Comparison of ENCODE assay signal across 34 cellular contexts in the genomic region with DNA sequence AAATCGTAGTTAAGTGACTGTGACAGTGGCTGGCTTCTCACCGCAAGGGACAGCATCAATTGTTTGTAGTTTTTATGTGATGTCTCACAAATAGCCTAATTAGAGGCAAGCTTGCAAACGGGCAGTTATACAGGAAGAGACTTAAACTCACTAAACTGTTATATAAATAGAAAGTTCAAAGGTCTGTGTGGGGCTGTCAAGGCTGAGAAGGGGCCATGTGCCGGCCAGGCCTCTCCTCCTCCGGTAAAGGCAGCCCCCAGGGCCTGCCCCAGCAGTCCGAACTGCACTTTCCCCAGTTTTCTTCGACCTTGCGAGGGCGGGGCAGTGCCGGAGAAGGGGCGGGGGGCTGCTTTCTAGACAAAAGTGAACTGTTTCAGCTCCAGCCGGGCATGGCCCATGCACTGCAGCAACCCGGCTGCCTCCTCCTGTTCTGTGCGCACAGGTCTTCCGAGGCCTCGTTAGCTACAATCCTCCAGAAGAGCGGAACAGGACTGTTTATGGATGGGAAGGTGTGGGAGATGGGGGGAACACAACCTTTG. TPM values are rescaled to one million over a fixed set of nuclear protein-coding genes. Genes with fewer than 3 reads are reported as not detected.
DNase-seq lines count a peak whose midpoint lies in the region; ATAC-seq and TF ChIP-seq lines count a peak whose summit lies in the region.
"Had no signal": no experiment of that assay in that cellular context is flagged by ENCODE, and none has a peak within 500 bp of the region (broad histone marks: within the 10 kb centered on the region; RNA-seq: fewer than 3 reads in every experiment).

No MANE protein-coding gene starts in this region.

- no peaks in the 10 kb centered on the region for H3K36me3 Mint-ChIP-seq in progenitor cell of endocrine pancreas (ENCODE audit: insufficient read depth)
- no peaks in the 10 kb centered on the region for H3K36me3 Mint-ChIP-seq in T-helper 17 cell (ENCODE audit: low read depth)
- H3K36me3 Mint-ChIP-seq: CD8-positive, alpha-beta T cell; natural killer cell had no signal

- H2AFZ ChIP-seq in OCI-LY7 (ENCODE audit: low read length) (no peak overlapping the region), osteoblast (ENCODE audit: low read length) (no peak overlapping the region)
- H2AFZ ChIP-seq: parathyroid adenoma had no signal

- intact Hi-C loops in OCI-LY7 (cut with micrococcal nuclease; ENCODE audit: unreplicated experiment) = loop anchor here (5.0 kb wide), 2 partner anchors 122 to 372 kb away; no protein-coding TSS in a partner anchor

- H3K27me3 ChIP-seq in osteoblast (ENCODE audit: insufficient read depth, low read length) = peaks cover 14% of the 10 kb centered on the region
- H3K27me3 ChIP-seq: body of pancreas, Peyer's patch, vagina had no signal

- H3K4me2 ChIP-seq in OCI-LY7 (ENCODE audit: low read length) (peak overlapping the region; percentile 92), osteoblast (ENCODE audit: insufficient read depth, low read length) (no peak overlapping the region)

- DNase-seq in ELF-1 (ENCODE audit: low read depth, low spot score) (peak; percentile 75), OCI-LY7 (ENCODE audit: low spot score) (no peak), islet precursor cell (peak; percentile 77), progenitor cell of endocrine pancreas (ENCODE audit: low spot score, unreplicated experiment) (no peak), T-helper 17 cell (no peak), osteoblast (ENCODE audit: insufficient read length, low spot score, missing footprints) (no peak)
- no peak for DNase-seq in activated CD8-positive, alpha-beta memory T cell treated with anti-CD3 and anti-CD28 coated beads, Interleukin-2, amount 50 U/mL, for 48 hours
- DNase-seq: activated CD4-positive, alpha-beta T cell treated with anti-CD3 and anti-CD28 coated beads for 36 hours; activated CD8-positive, alpha-beta T cell treated with anti-CD3 and anti-CD28 coated beads for 36 hours; activated naive CD4-positive, alpha-beta T cell treated with anti-CD3 and anti-CD28 coated beads for 36 hours; body of pancreas; CD8-positive, alpha-beta T cell; cerebellar nuclear complex; dermis blood vessel endothelial cell; EL; esophagus squamous epithelium; foreskin keratinocyte; lower lobe of right lung; natural killer cell; NCI-H1105; NCI-H2029; NCI-H524 treated with DMSO at 0.1 percent for 48 hours; NK-92 treated with Interleukin-12 subunit alpha and Interleukin-12 subunit beta, amount 100 ng/mL, for 24 hours; Peyer's patch; SHP77 treated with DMSO at 0.1 percent for 48 hours; stimulated activated naive CD8-positive, alpha-beta T cell treated with anti-CD3 and anti-CD28 coated beads, Interleukin-15, amount 100 ng/mL, for 72 hours had no signal

- no peaks in the 10 kb centered on the region for H3K9me3 ChIP-seq in OCI-LY7 (ENCODE audit: low read length)
- H3K9me3 ChIP-seq in T-helper 17 cell (ENCODE audit: control insufficient read depth, low read length, poor library complexity, severe bottlenecking) = no peaks in the 10 kb centered on the region
- H3K9me3 ChIP-seq in osteoblast (ENCODE audit: low read depth, low read length) = no peaks in the 10 kb centered on the region
- H3K9me3 ChIP-seq: body of pancreas, esophagus squamous epithelium, heart left ventricle, lower lobe of right lung, mucosa of descending colon, Peyer's patch, vagina had no signal

- peaks cover 93% of the 10 kb centered on the region for H3K79me2 ChIP-seq in OCI-LY7 (ENCODE audit: insufficient read depth, low read depth, low read length)
- H3K79me2 ChIP-seq in osteoblast (ENCODE audit: insufficient read depth, low read length) = no peaks in the 10 kb centered on the region
- H3K79me2 ChIP-seq: parathyroid adenoma had no signal

- H3K27ac ChIP-seq in OCI-LY7 (ENCODE audit: low read depth, low read length, poor library complexity, severe bottlenecking) (peak overlapping the region; percentile 91), osteoblast (ENCODE audit: low read depth, low read length) (no peak overlapping the region)
- H3K27ac ChIP-seq: body of pancreas, esophagus squamous epithelium, foreskin keratinocyte, heart left ventricle, lower lobe of right lung, parathyroid adenoma, Peyer's patch, vagina had no signal

- POLR2A ChIA-PET in OCI-LY7 (lab: Charles Lee) = interaction anchor here (0.9 to 8.2 kb wide), 4 partner anchors 12 to 36 kb away, joined by 3 to 98 read pairs (median 18); no protein-coding TSS in a partner anchor

- CTCF ChIA-PET in OCI-LY7 (lab: Charles Lee; ENCODE audit: unreplicated experiment) = no interaction called here

- H4K20me1 ChIP-seq in OCI-LY7 (ENCODE audit: insufficient read depth, low read length) = no peaks in the 10 kb centered on the region
- no peaks in the 10 kb centered on the region for H4K20me1 ChIP-seq in osteoblast (ENCODE audit: insufficient read depth, low read length)

- H3K27ac Mint-ChIP-seq in progenitor cell of endocrine pancreas (no peak overlapping the region), T-helper 17 cell (no peak overlapping the region)
- H3K27ac Mint-ChIP-seq: activated CD4-positive, alpha-beta T cell treated with anti-CD3 and anti-CD28 coated beads for 36 hours; activated CD8-positive, alpha-beta T cell treated with anti-CD3 and anti-CD28 coated beads for 36 hours; activated naive CD4-positive, alpha-beta T cell treated with anti-CD3 and anti-CD28 coated beads for 36 hours; CD8-positive, alpha-beta T cell; natural killer cell; stimulated activated naive CD8-positive, alpha-beta T cell treated with anti-CD3 and anti-CD28 coated beads, Interleukin-15, amount 100 ng/mL, for 72 hours had no signal

- no TSS peak for BruUV-seq in OCI-LY7 (replicated peaks; lab: Mats Ljungman, UMichigan)

- peaks cover 4% of the 10 kb centered on the region for H3K4me1 Mint-ChIP-seq in progenitor cell of endocrine pancreas (ENCODE audit: low read depth)
- no peaks in the 10 kb centered on the region for H3K4me1 Mint-ChIP-seq in T-helper 17 cell

- H3K27me3 Mint-ChIP-seq in progenitor cell of endocrine pancreas = peaks cover 10% of the 10 kb centered on the region
- H3K27me3 Mint-ChIP-seq in T-helper 17 cell = peaks cover 6% of the 10 kb centered on the region

- H3K9me3 Mint-ChIP-seq in progenitor cell of endocrine pancreas (ENCODE audit: low read depth) = peaks cover 11% of the 10 kb centered on the region
- H3K9me3 Mint-ChIP-seq: activated CD8-positive, alpha-beta T cell treated with anti-CD3 and anti-CD28 coated beads for 36 hours; activated naive CD4-positive, alpha-beta T cell treated with anti-CD3 and anti-CD28 coated beads for 36 hours; CD8-positive, alpha-beta T cell; natural killer cell; stimulated activated naive CD8-positive, alpha-beta T cell treated with anti-CD3 and anti-CD28 coated beads, Interleukin-15, amount 100 ng/mL, for 72 hours had no signal

- TF ChIP-seq CTCF in OCI-LY7 (conservative IDR thresholded peaks at IDR 0.05; ENCODE audit: low read length) (0 out of 2 replicates have a peak, but pooled peaks have one; percentile 27), progenitor cell of endocrine pancreas (IDR thresholded peaks at IDR 0.05; ENCODE audit: unreplicated experiment) (no peak), osteoblast (IDR thresholded peaks at IDR 0.05; ENCODE audit: extremely low read depth, low read depth, low read length) (no peak)

- ATAC-seq in GM21381 (IDR thresholded peaks at IDR 0.05; ENCODE audit: unreplicated experiment) = no peak
- no peak for ATAC-seq in T-helper 17 cell
- ATAC-seq: activated CD4-positive, alpha-beta T cell treated with anti-CD3 and anti-CD28 coated beads for 36 hours; activated CD8-positive, alpha-beta T cell treated with anti-CD3 and anti-CD28 coated beads for 36 hours; body of pancreas; CD8-positive, alpha-beta T cell; foreskin keratinocyte; HCT116; heart left ventricle; lower lobe of right lung; mucosa of descending colon; natural killer cell; right cardiac atrium; stimulated activated naive CD8-positive, alpha-beta T cell treated with anti-CD3 and anti-CD28 coated beads, Interleukin-15, amount 100 ng/mL, for 72 hours had no signal

- H3K4me1 ChIP-seq in OCI-LY7 (ENCODE audit: insufficient read depth, low read length, poor library complexity, severe bottlenecking) = peaks cover 72% of the 10 kb centered on the region
- no peaks in the 10 kb centered on the region for H3K4me1 ChIP-seq in osteoblast (ENCODE audit: insufficient read depth, low read length)
- H3K4me1 ChIP-seq: foreskin keratinocyte, parathyroid adenoma, Peyer's patch had no signal

- H3K4me3 ChIP-seq in OCI-LY7 (ENCODE audit: low read depth, low read length, poor library complexity, severe bottlenecking) = peak overlapping the region; percentile 89
- no peak overlapping the region for H3K4me3 ChIP-seq in osteoblast (ENCODE audit: insufficient read depth, low read length)
- H3K4me3 ChIP-seq: body of pancreas, esophagus squamous epithelium, heart left ventricle, lower lobe of right lung, mucosa of descending colon, Peyer's patch, vagina had no signal

- H3K9me2 ChIP-seq in OCI-LY7 (ENCODE audit: insufficient read depth, low read length) = no peaks in the 10 kb centered on the region

- H3K4me3 Mint-ChIP-seq in progenitor cell of endocrine pancreas (ENCODE audit: low read depth) = peak overlapping the region; percentile 54
- no peak overlapping the region for H3K4me3 Mint-ChIP-seq in T-helper 17 cell
- H3K4me3 Mint-ChIP-seq: activated CD4-positive, alpha-beta T cell treated with anti-CD3 and anti-CD28 coated beads for 36 hours; activated CD8-positive, alpha-beta T cell treated with anti-CD3 and anti-CD28 coated beads for 36 hours; activated naive CD4-positive, alpha-beta T cell treated with anti-CD3 and anti-CD28 coated beads for 36 hours; CD8-positive, alpha-beta T cell; natural killer cell; stimulated activated naive CD8-positive, alpha-beta T cell treated with anti-CD3 and anti-CD28 coated beads, Interleukin-15, amount 100 ng/mL, for 72 hours had no signal

- H3K36me3 ChIP-seq in OCI-LY7 (ENCODE audit: insufficient read depth, low read length) (peaks cover 47% of the 10 kb centered on the region), osteoblast (ENCODE audit: insufficient read depth, low read length) (no peaks in the 10 kb centered on the region)
- H3K36me3 ChIP-seq: esophagus squamous epithelium, heart left ventricle, lower lobe of right lung, Peyer's patch, vagina had no signal

RNA-seq across cellular contexts. Expression of a gene that starts 4.1 kb away (rescaled TPM):
- total RNA-seq in OCI-LY7 (2014; rRNA removed; shearing (Covaris generic)) = 74.1 and 102 TPM in 2 replicates
- 106 and 127 TPM in 2 replicates for total RNA-seq in OCI-LY7 (2022)
- 7.7 and 8.4 TPM in 2 replicates for total RNA-seq in progenitor cell of endocrine pancreas
- under 1 TPM; 0.31 to 0.90 TPM for total RNA-seq in T-helper 17 cell
- total RNA-seq in osteoblast = 10.0 and 10.9 TPM in 2 replicates
- total RNA-seq: HT-29 had no signal

Comparison
In these comparisons a context has a peak if more than half of its experiments do, and no peak if none do; other contexts are left out.
1. DNase-seq: peak in ELF-1 (single experiment) and islet precursor cell (single experiment); none in OCI-LY7 (single experiment), progenitor cell of endocrine pancreas (single experiment), activated CD8-positive, alpha-beta memory T cell treated with anti-CD3 and anti-CD28 coated beads, Interleukin-2, amount 50 U/mL, for 48 hours (single experiment), T-helper 17 cell (0 of 3) and osteoblast (single experiment).